ENCODE assay signal across 24 cellular contexts in genomic region chr17:77968788-77969187, GRCh38.
"Had no signal": no experiment of that assay in that cellular context is flagged by ENCODE, and none has a peak within 500 bp of the region (broad histone marks: within the 10 kb centered on the region; RNA-seq: fewer than 3 reads in every experiment).

No MANE protein-coding gene starts in this region.

- H3K27me3 Mint-ChIP-seq: activated CD4-positive, alpha-beta T cell treated with anti-CD3 and anti-CD28 coated beads, Interleukin-2, amount 10 ng/mL, durations not matched to agents 7 days and 5 days; activated CD8-positive, alpha-beta memory T cell treated with anti-CD3 and anti-CD28 coated beads, Interleukin-2, amount 10 ng/mL, durations not matched to agents 7 days and 5 days; activated CD8-positive, alpha-beta T cell treated with anti-CD3 and anti-CD28 coated beads for 36 hours; activated naive CD8-positive, alpha-beta T cell; activated T-helper 17 cell treated with anti-CD3 and anti-CD28 coated beads, Interleukin-2, amount 50 U/mL, for 72 hours; central memory CD8-positive, alpha-beta T cell; natural killer cell treated with Interleukin-12 subunit alpha and Interleukin-12 subunit beta and Interleukin-15 and Interleukin-18, amount 100 ng/mL, for 72 hours; stimulated activated naive B cell treated with anti-CD40 and anti-IgM and Interleukin-4, amounts not matched to agents 10 μg/mL and 1 μg/mL and 100 μg/mL, for 72 hours had no signal

- DNase-seq: activated CD4-positive, alpha-beta T cell treated with anti-CD3 and anti-CD28 coated beads, Interleukin-2, amount 10 ng/mL, durations not matched to agents 7 days and 5 days; activated CD4-positive, CD25-positive, alpha-beta regulatory T cell treated with anti-CD3 and anti-CD28 coated beads, Interleukin-2, amount 50 U/mL, for 72 hours; activated CD8-positive, alpha-beta memory T cell treated with anti-CD3 and anti-CD28 coated beads, Interleukin-2, amount 10 ng/mL, durations not matched to agents 7 days and 5 days; activated CD8-positive, alpha-beta T cell treated with anti-CD3 and anti-CD28 coated beads for 36 hours; activated naive CD4-positive, alpha-beta T cell; adrenal gland; effector memory CD4-positive, alpha-beta T cell; head of caudate nucleus; left lung; mammary epithelial cell; right lobe of liver; stimulated activated CD4-positive, alpha-beta T cell treated with anti-CD3 and anti-CD28 coated beads, Interleukin-15, amount 100 ng/mL, for 24 hours; stimulated activated naive B cell treated with anti-CD40 and anti-IgM and Interleukin-4, amounts not matched to agents 10 μg/mL and 1 μg/mL and 100 μg/mL, for 72 hours; transverse colon had no signal

- H3K4me1 ChIP-seq: right lobe of liver had no signal

- H3K9me3 Mint-ChIP-seq: activated CD4-positive, alpha-beta T cell treated with anti-CD3 and anti-CD28 coated beads, Interleukin-2, amount 10 ng/mL, durations not matched to agents 7 days and 5 days; activated CD8-positive, alpha-beta T cell treated with anti-CD3 and anti-CD28 coated beads for 36 hours; activated T-helper 17 cell treated with anti-CD3 and anti-CD28 coated beads, Interleukin-2, amount 50 U/mL, for 72 hours; central memory CD8-positive, alpha-beta T cell; mesothelial cell of epicardium; natural killer cell treated with Interleukin-12 subunit alpha and Interleukin-12 subunit beta and Interleukin-15 and Interleukin-18, amount 100 ng/mL, for 72 hours; stimulated activated naive B cell treated with anti-CD40 and anti-IgM and Interleukin-4, amounts not matched to agents 10 μg/mL and 1 μg/mL and 100 μg/mL, for 72 hours had no signal

- H3K27ac ChIP-seq: adrenal gland, ascending aorta, esophagus muscularis mucosa, left lung, right lobe of liver, transverse colon, VCaP had no signal

- H3K36me3 Mint-ChIP-seq: activated naive CD8-positive, alpha-beta T cell; mesothelial cell of epicardium; natural killer cell treated with Interleukin-12 subunit alpha and Interleukin-12 subunit beta and Interleukin-15 and Interleukin-18, amount 100 ng/mL, for 72 hours had no signal

- H3K36me3 ChIP-seq: adrenal gland, ascending aorta, esophagus muscularis mucosa, gastroesophageal sphincter, left lung, right lobe of liver, transverse colon had no signal

- H3K27me3 ChIP-seq: adrenal gland, ascending aorta, esophagus muscularis mucosa, gastroesophageal sphincter, left lung, right lobe of liver, transverse colon had no signal

- H3K4me3 Mint-ChIP-seq: activated CD4-positive, alpha-beta T cell treated with anti-CD3 and anti-CD28 coated beads, Interleukin-2, amount 10 ng/mL, durations not matched to agents 7 days and 5 days; activated CD8-positive, alpha-beta memory T cell treated with anti-CD3 and anti-CD28 coated beads, Interleukin-2, amount 10 ng/mL, durations not matched to agents 7 days and 5 days; activated CD8-positive, alpha-beta T cell treated with anti-CD3 and anti-CD28 coated beads for 36 hours; activated naive CD8-positive, alpha-beta T cell; activated T-helper 17 cell treated with anti-CD3 and anti-CD28 coated beads, Interleukin-2, amount 50 U/mL, for 72 hours; central memory CD8-positive, alpha-beta T cell; mesothelial cell of epicardium; natural killer cell treated with Interleukin-12 subunit alpha and Interleukin-12 subunit beta and Interleukin-15 and Interleukin-18, amount 100 ng/mL, for 72 hours; stimulated activated naive B cell treated with anti-CD40 and anti-IgM and Interleukin-4, amounts not matched to agents 10 μg/mL and 1 μg/mL and 100 μg/mL, for 72 hours had no signal

- H3K9me3 ChIP-seq: adrenal gland, ascending aorta, esophagus muscularis mucosa, gastroesophageal sphincter, left lung, right lobe of liver, transverse colon had no signal

- H3K27ac Mint-ChIP-seq: activated CD4-positive, alpha-beta T cell treated with anti-CD3 and anti-CD28 coated beads, Interleukin-2, amount 10 ng/mL, durations not matched to agents 7 days and 5 days; activated CD8-positive, alpha-beta memory T cell treated with anti-CD3 and anti-CD28 coated beads, Interleukin-2, amount 10 ng/mL, durations not matched to agents 7 days and 5 days; activated CD8-positive, alpha-beta T cell treated with anti-CD3 and anti-CD28 coated beads for 36 hours; activated T-helper 17 cell treated with anti-CD3 and anti-CD28 coated beads, Interleukin-2, amount 50 U/mL, for 72 hours; mesothelial cell of epicardium; natural killer cell treated with Interleukin-12 subunit alpha and Interleukin-12 subunit beta and Interleukin-15 and Interleukin-18, amount 100 ng/mL, for 72 hours; stimulated activated naive B cell treated with anti-CD40 and anti-IgM and Interleukin-4, amounts not matched to agents 10 μg/mL and 1 μg/mL and 100 μg/mL, for 72 hours had no signal

- H3K4me3 ChIP-seq: adrenal gland, ascending aorta, esophagus muscularis mucosa, gastroesophageal sphincter, left lung, right lobe of liver, smooth muscle cell, transverse colon had no signal

- ATAC-seq: activated CD8-positive, alpha-beta memory T cell treated with anti-CD3 and anti-CD28 coated beads, Interleukin-2, amount 10 ng/mL, durations not matched to agents 7 days and 5 days; activated CD8-positive, alpha-beta T cell treated with anti-CD3 and anti-CD28 coated beads for 36 hours; activated T-helper 17 cell treated with anti-CD3 and anti-CD28 coated beads, Interleukin-2, amount 50 U/mL, for 72 hours; gastroesophageal sphincter; left lung; natural killer cell treated with Interleukin-12 subunit alpha and Interleukin-12 subunit beta and Interleukin-15 and Interleukin-18, amount 100 ng/mL, for 72 hours; right lobe of liver; stimulated activated naive B cell treated with anti-CD40 and anti-IgM and Interleukin-4, amounts not matched to agents 10 μg/mL and 1 μg/mL and 100 μg/mL, for 72 hours had no signal
